8 cellular contexts compared by ENCODE assay signal in the genomic region with DNA sequence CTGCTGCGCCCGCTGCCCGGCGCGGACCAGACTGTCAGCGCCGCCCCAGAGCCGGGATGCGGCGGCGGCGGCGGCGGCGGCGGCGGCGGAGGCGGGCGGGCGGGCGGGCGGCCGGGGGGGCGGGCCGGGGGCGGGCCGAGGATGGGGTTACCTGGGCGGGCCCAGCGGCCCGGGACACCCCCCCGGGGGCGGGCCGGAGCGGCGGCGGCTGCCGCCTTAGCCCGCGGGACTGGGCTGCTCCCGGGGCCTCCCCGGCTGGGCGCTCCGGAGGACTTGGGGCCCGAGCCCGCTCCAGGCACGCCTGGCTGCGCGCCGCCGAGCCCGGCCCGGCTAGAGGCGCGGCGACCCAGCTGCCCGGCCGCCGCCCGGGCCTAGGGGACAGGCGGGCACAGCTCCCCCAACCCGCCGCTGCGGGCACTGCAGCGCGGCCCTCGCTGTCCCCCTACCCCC. TPM values are rescaled to one million over a fixed set of nuclear protein-coding genes. Genes with fewer than 3 reads are reported as not detected.
DNase-seq lines count a peak whose midpoint lies in the region; ATAC-seq and TF ChIP-seq lines count a peak whose summit lies in the region.

Gene WNT4, minus strand, starts transcription at position 33 of the 450 bp plus-strand sequence. CDS start 175 bp downstream, outside the sequence.

- BruUV-seq in HCT116 (replicated peaks; lab: Mats Ljungman, UMichigan): no TSS peak

- peaks cover 0 to 18% of the 10 kb centered on the region in 2 experiments; a peak in 2 of 4 replicates for H3K4me1 ChIP-seq in HCT116 (ENCODE audit: control insufficient read depth in 1 of 2, insufficient read depth in 2 of 2, low read length in 2 of 2)
- H3K4me1 ChIP-seq in esophagus muscularis mucosa: peaks cover 12 to 26% (median 20%) of the 10 kb centered on the region in 4 donors

- H3K9me3 ChIP-seq in HCT116 (ENCODE audit: control insufficient read depth in 1 of 2, insufficient read depth in 1 of 2, low read depth in 1 of 2, low read length in 2 of 2): no peaks in the 10 kb centered on the region
- H3K9me3 ChIP-seq in esophagus muscularis mucosa: no peaks in the 10 kb centered on the region

- H3K27ac ChIP-seq in HCT116 (ENCODE audit: low read depth, low read length) (no peak within 1 kb of the TSS; the same call in 1 of the 2 replicates), esophagus muscularis mucosa (replicated peaks in 1 of 4) (peak within 1 kb of the TSS in 1 of 4 donors; percentile 18)

- H3K36me3 ChIP-seq in HCT116 (ENCODE audit: control insufficient read depth in 1 of 2, insufficient read depth in 2 of 2, low read length in 2 of 2) (no peaks in the 10 kb centered on the region), esophagus muscularis mucosa (no peaks in the 10 kb centered on the region)

- H3K27me3 ChIP-seq in HCT116 (ENCODE audit: insufficient read depth, low read length) (no peaks in the 10 kb centered on the region), esophagus muscularis mucosa (peaks cover 0 to 78% (median 7%) of the 10 kb centered on the region in 4 donors)

- H3K4me2 ChIP-seq in HCT116 (ENCODE audit: low read length): peak within 1 kb of the TSS; percentile 78

- DNase-seq in Caki2 (ENCODE audit: low read depth) (peak; percentile 18), HCT116 (ENCODE audit: low read depth, low spot score) (no peak), esophagus muscularis mucosa (ENCODE audit: extremely low spot score) (no peak), naive B cell (no peak), OCI-M2 (lab: John Stamatoyannopoulos, UW; ENCODE audit: unreplicated experiment) (no peak), CD14-positive monocyte (ENCODE audit: low spot score) (no peak), COLO829 (ENCODE audit: low spot score) (no peak)

- H4K20me1 ChIP-seq in HCT116 (ENCODE audit: insufficient read depth): no peaks in the 10 kb centered on the region

- H3K4me3 ChIP-seq in HCT116 (replicated peaks in 1 of 2; ENCODE audit: low read depth in 1 of 2, low read length in 2 of 2) (peak within 1 kb of the TSS; percentile 35 to 53), WI38 (ENCODE audit: low read depth, low read length) (peak within 1 kb of the TSS; percentile 24; the same call in 1 of the 2 replicates), esophagus muscularis mucosa (peak within 1 kb of the TSS; percentile 56 to 69 (median 56))

- intact Hi-C loops in HCT116 (cut with micrococcal nuclease): no loop called here
- intact Hi-C loops in esophagus muscularis mucosa (cut with DNase I): no loop called here
- intact Hi-C loops in CD14-positive monocyte (cut with micrococcal nuclease): no loop called here

- no peaks in the 10 kb centered on the region for H3K9me3 Mint-ChIP-seq in naive B cell
- peaks cover 0 to 4% (median 0%) of the 10 kb centered on the region in 7 donors for H3K9me3 Mint-ChIP-seq in CD14-positive monocyte

- RAD21 ChIA-PET in HCT116 (lab: Charles Lee; ENCODE audit: low non-redundant PET in 1 of 2, low total read pairs in 2 of 2, uncharacterized antibody in 2 of 2, unreplicated experiment in 2 of 2): no interaction called here

- H3K9ac ChIP-seq in HCT116 (ENCODE audit: low read length): no peak within 1 kb of the TSS

- TF ChIP-seq POLR2A in HCT116 (IDR thresholded peaks at IDR 0.05; ENCODE audit: borderline replicate concordance, extremely low read depth, insufficient read depth, insufficient read length): no peak
- no peak for TF ChIP-seq POLR2A in esophagus muscularis mucosa (IDR thresholded peaks at IDR 0.05; ENCODE audit: low read depth)

- in situ Hi-C loops in Caki2 (cut with HindIII; ENCODE audit: low pct_unique_long_range_greater_than_20kb, low sequenced_read_pairs): no loop called here

- POLR2A ChIA-PET in HCT116 (lab: Charles Lee): interaction anchor here (0.5 kb wide), 1 partner anchor 215 kb away, joined by 3 read pairs; no protein-coding TSS in a partner anchor

- H3K36me3 Mint-ChIP-seq in naive B cell (no peaks in the 10 kb centered on the region), CD14-positive monocyte (no peaks in the 10 kb centered on the region)

- no peaks in the 10 kb centered on the region for H3K79me2 ChIP-seq in HCT116 (ENCODE audit: insufficient read depth, low read length)

- no peak for TF ChIP-seq EP300 in esophagus muscularis mucosa (IDR thresholded peaks at IDR 0.05)

- no peak for TF ChIP-seq RAD21 in HCT116 (IDR thresholded peaks at IDR 0.05; ENCODE audit: low read depth)

- TF ChIP-seq CTCF in HCT116 (IDR thresholded peaks at IDR 0.05 in 2 of 3, conservative IDR thresholded peaks at IDR 0.05 in 1 of 3; ENCODE audit: borderline replicate concordance in 1 of 3, insufficient read depth in 1 of 3, low read depth in 2 of 3, low read length in 2 of 3) (no peak), WI38 (IDR thresholded peaks at IDR 0.05; ENCODE audit: low read depth, low read length) (no peak), esophagus muscularis mucosa (IDR thresholded peaks at IDR 0.05) (peak in 1 of 3 experiments; percentile 38), CD14-positive monocyte (IDR thresholded peaks at IDR 0.05) (no peak)

- H3K27ac Mint-ChIP-seq in naive B cell (peak within 1 kb of the TSS in 2 of 6 donors; percentile 21 to 64), CD14-positive monocyte (peak within 1 kb of the TSS in 1 of 7 donors; percentile 50)

- CTCF ChIA-PET in HCT116 (lab: Charles Lee): interaction anchor here (0.6 to 1.5 kb wide), 4 partner anchors 10 to 925 kb away, joined by 3 to 4 read pairs (median 3); no protein-coding TSS in a partner anchor

- no peaks in the 10 kb centered on the region for H3K9me2 ChIP-seq in HCT116 (ENCODE audit: insufficient read depth)

- peak; percentile 89 for ATAC-seq in HCT116
- peak; percentile 70 to 71 for ATAC-seq in naive B cell (ENCODE audit: low read depth in 2 of 2)

- H3K4me1 Mint-ChIP-seq in naive B cell (peaks cover 13 to 17% (median 15%) of the 10 kb centered on the region in 3 donors), CD14-positive monocyte (peaks cover 7% of the 10 kb centered on the region)

- H3K27me3 Mint-ChIP-seq in naive B cell (peaks cover 35 to 85% (median 50%) of the 10 kb centered on the region in 3 donors), CD14-positive monocyte (ENCODE audit: low read depth in 3 of 3) (peaks cover 39 to 78% (median 52%) of the 10 kb centered on the region in 3 donors)

- peak within 1 kb of the TSS; percentile 84 for H2AFZ ChIP-seq in HCT116 (ENCODE audit: low read depth, low read length, poor library complexity, severe bottlenecking)

- no CpG with 5 or more reads among the region's 67 CpGs for WGBS in esophagus muscularis mucosa

- H3K4me3 Mint-ChIP-seq in naive B cell: peak within 1 kb of the TSS; percentile 74 to 90 (median 86)
- H3K4me3 Mint-ChIP-seq in CD14-positive monocyte: peak within 1 kb of the TSS in 1 of 2 donors; percentile 82

TF ChIP-seq in HCT116, 20 proteins besides CTCF, POLR2A, EP300 and RAD21:
- TF ChIP-seq EGR1 (IDR thresholded peaks at IDR 0.05; ENCODE audit: low read depth): no peak
- peak; percentile 39; the same call in 1 of the 2 replicates for TF ChIP-seq ZFX (IDR thresholded peaks at IDR 0.05)
- TF ChIP-seq POLR2AphosphoS5 (IDR thresholded peaks at IDR 0.05; ENCODE audit: low read depth, low read length): 0 out of 2 replicates have a peak, but pooled peaks have one; percentile 56

RNA-seq across cellular contexts. Expression of gene WNT4, which starts in this region (rescaled TPM):
- total RNA-seq in Caki2 (2014; rRNA removed; shearing (Covaris generic); ENCODE audit: low replicate concordance): 0.20 TPM in 1 of 2 replicates, not detected in the other
- total RNA-seq in HCT116 (2021; ENCODE audit: unreplicated experiment) (1.5 TPM), esophagus muscularis mucosa (under 1 TPM in 3 of 4 donors, not detected in 1; 0.19 to 0.33 (median 0.29) TPM)
- 1.7 and 2.3 TPM in 2 replicates for polyA plus RNA-seq in HCT116 (2012)
- polyA plus RNA-seq in naive B cell (ENCODE audit: low read depth in 6 of 6) (under 1 TPM in 1 of 6 donors, not detected in 5; 0.32 TPM), CD14-positive monocyte (not detected)

Comparison
In these comparisons a context has a peak if more than half of its experiments do, and no peak if none do; other contexts are left out.
1. Peak in DNase-seq in Caki2; RNA of the gene not detected or under 1 TPM.
2. Peak in ATAC-seq in naive B cell; RNA of the gene not detected or under 1 TPM.